Comparison of ENCODE assay signal across 2 cellular contexts in the genomic region with DNA sequence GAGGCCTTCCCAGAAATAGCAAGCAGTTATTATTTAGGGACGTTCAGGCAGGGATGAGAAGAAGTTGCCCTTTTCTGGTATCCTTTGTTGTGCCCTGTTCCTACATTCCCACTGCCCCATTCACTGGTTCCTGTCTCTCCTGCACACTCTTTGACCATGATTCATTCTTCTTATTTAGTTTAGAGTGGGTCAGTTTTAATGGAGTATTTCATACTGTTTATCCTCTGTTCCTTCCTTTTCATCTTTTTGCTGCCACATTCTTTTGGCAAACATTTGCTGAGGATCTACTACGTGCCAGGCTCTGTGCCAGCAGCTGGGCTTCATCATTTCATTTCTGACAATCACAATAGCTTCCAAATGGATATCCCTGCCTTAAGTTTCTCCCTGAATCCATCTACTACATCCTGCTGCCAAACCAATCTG.
A peak's percentile ranks its signal among the peaks of the same experiment; 100 is the strongest.
TF ChIP-seq lines count a peak whose summit lies in the region.

No MANE protein-coding gene starts in this region.

TF ChIP-seq in A549, 52 proteins besides CTCF, POLR2A, EP300 and RAD21:
- TF ChIP-seq, protein P1, sequence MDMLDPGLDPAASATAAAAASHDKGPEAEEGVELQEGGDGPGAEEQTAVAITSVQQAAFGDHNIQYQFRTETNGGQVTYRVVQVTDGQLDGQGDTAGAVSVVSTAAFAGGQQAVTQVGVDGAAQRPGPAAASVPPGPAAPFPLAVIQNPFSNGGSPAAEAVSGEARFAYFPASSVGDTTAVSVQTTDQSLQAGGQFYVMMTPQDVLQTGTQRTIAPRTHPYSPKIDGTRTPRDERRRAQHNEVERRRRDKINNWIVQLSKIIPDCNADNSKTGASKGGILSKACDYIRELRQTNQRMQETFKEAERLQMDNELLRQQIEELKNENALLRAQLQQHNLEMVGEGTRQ (IDR thresholded peaks at IDR 0.05) = no peak
- no peak for TF ChIP-seq HOXB13 (CRISPR knock-in tag; IDR thresholded peaks at IDR 0.05; ENCODE audit: low read depth)
- TF ChIP-seq JUNB (IDR thresholded peaks at IDR 0.05) = no peak
- no peak for TF ChIP-seq ZFP36 (IDR thresholded peaks at IDR 0.05; ENCODE audit: borderline replicate concordance, partially characterized antibody)
- TF ChIP-seq HEYL (CRISPR knock-in tag; IDR thresholded peaks at IDR 0.05) = no peak
- TF ChIP-seq, protein P2, sequence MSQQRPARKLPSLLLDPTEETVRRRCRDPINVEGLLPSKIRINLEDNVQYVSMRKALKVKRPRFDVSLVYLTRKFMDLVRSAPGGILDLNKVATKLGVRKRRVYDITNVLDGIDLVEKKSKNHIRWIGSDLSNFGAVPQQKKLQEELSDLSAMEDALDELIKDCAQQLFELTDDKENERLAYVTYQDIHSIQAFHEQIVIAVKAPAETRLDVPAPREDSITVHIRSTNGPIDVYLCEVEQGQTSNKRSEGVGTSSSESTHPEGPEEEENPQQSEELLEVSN (IDR thresholded peaks at IDR 0.05; ENCODE audit: borderline replicate concordance, low read depth) = no peak
- TF ChIP-seq, protein P3, sequence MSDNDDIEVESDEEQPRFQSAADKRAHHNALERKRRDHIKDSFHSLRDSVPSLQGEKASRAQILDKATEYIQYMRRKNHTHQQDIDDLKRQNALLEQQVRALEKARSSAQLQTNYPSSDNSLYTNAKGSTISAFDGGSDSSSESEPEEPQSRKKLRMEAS (IDR thresholded peaks at IDR 0.05) = no peak
- no peak for TF ChIP-seq ZC3H11A (IDR thresholded peaks at IDR 0.05)
- no peak for TF ChIP-seq ZSCAN20 (CRISPR knock-in tag; IDR thresholded peaks at IDR 0.05)
- TF ChIP-seq CHD2 (IDR thresholded peaks at IDR 0.05; ENCODE audit: low read length, partially characterized antibody) = no peak

TF ChIP-seq in HEK293, 187 proteins besides CTCF, POLR2A, EP300 and RAD21 (continued from another document):
- TF ChIP-seq ZNF664 (tag by site-specific recombination; IDR thresholded peaks at IDR 0.05) (peak; percentile 66; the same call in 1 of the 2 replicates), ZBTB20 (tag by site-specific recombination; IDR thresholded peaks at IDR 0.05) (no peak), ZNF140 (tag by site-specific recombination; IDR thresholded peaks at IDR 0.05) (no peak), IKZF3 (tag by site-specific recombination; IDR thresholded peaks at IDR 0.05) (no peak)
